In genomic region chr5:14184082-14184481, GRCh38 we compare ENCODE assay signal across 16 cellular contexts. TPM values are rescaled to one million over a fixed set of nuclear protein-coding genes. Genes with fewer than 3 reads are reported as not detected.
DNase-seq lines count a peak whose midpoint lies in the region; ATAC-seq, FAIRE-seq and TF ChIP-seq lines count a peak whose summit lies in the region.
"Had no signal": no experiment of that assay in that cellular context is flagged by ENCODE, and none has a peak within 500 bp of the region (broad histone marks: within the 10 kb centered on the region; RNA-seq: fewer than 3 reads in every experiment).

No MANE protein-coding gene starts in this region.

- ATAC-seq in A549, result no peak
- ATAC-seq in Right ventricle myocardium superior (ENCODE audit: poor library complexity), result peak; percentile 60
- ATAC-seq in left colon, result no peak
- ATAC-seq: WTC11 had no signal

- no peaks in the 10 kb centered on the region for H3K36me3 ChIP-seq in astrocyte (ENCODE audit: insufficient read depth, low read length)
- no peaks in the 10 kb centered on the region for H3K36me3 ChIP-seq in prostate gland
- H3K36me3 ChIP-seq: neutrophil had no signal

- peak overlapping the region; percentile 85 for H3K9ac ChIP-seq in astrocyte (ENCODE audit: low read length)

- intact Hi-C loops in Right ventricle myocardium superior (cut with DNase I), result loop anchor here (5.0 kb wide), 1 partner anchor 37 kb away; no protein-coding TSS in a partner anchor
- intact Hi-C loops in prostate gland (cut with DNase I), result loop anchor here (2.0 to 5.0 kb wide), 2 partner anchors 41 to 83 kb away; partner anchors contain the start of gene TRIO
- intact Hi-C loops in posterior cingulate gyrus (cut with DNase I), result no loop called here
- intact Hi-C loops in left colon (cut with DNase I, micrococcal nuclease), result no loop called here

- no peaks in the 10 kb centered on the region for H4K20me1 ChIP-seq in astrocyte (ENCODE audit: insufficient read depth, low read length)

- H3K4me1 Mint-ChIP-seq in astrocyte (ENCODE audit: low read depth, unreplicated experiment), result peaks cover 79% of the 10 kb centered on the region

- no peaks in the 10 kb centered on the region for H3K27me3 Mint-ChIP-seq in astrocyte (ENCODE audit: low read depth, unreplicated experiment)

- no peak for TF ChIP-seq POLR2A in A549 (IDR thresholded peaks at IDR 0.05; ENCODE audit: low read length)
- TF ChIP-seq POLR2A in prostate gland (IDR thresholded peaks at IDR 0.05), result no peak

- no peak overlapping the region for H3K4me3 ChIP-seq in A549
- H3K4me3 ChIP-seq in astrocyte (ENCODE audit: insufficient read depth, low read depth, low read length), result peak overlapping the region; percentile 9
- no peak overlapping the region for H3K4me3 ChIP-seq in prostate gland

- no peak overlapping the region for H3K4me3 Mint-ChIP-seq in astrocyte (ENCODE audit: unreplicated experiment)
- H3K4me3 Mint-ChIP-seq: WTC11 had no signal

- no peak overlapping the region for H2AFZ ChIP-seq in astrocyte (ENCODE audit: low read depth, low read length)

- CTCF ChIA-PET in A549 (lab: Yijun Ruan, JAX), result interaction anchor here (2.3 kb wide), 1 partner anchor 86 kb away, joined by 13 read pairs; no protein-coding TSS in a partner anchor

- FAIRE-seq in A549 (lab: Jason Lieb, UNC) (no peak), astrocyte (lab: Jason Lieb, UNC) (no peak)
- FAIRE-seq: A204.1 had no signal

- H3K79me2 ChIP-seq in astrocyte (ENCODE audit: insufficient read depth, low read length), result peaks cover 100% of the 10 kb centered on the region

- H3K4me1 ChIP-seq in A549, result peaks cover 100% of the 10 kb centered on the region
- H3K4me1 ChIP-seq in astrocyte (ENCODE audit: insufficient read depth, low read length), result peaks cover 93% of the 10 kb centered on the region
- peaks cover 3% of the 10 kb centered on the region for H3K4me1 ChIP-seq in prostate gland (replicated peaks)

- H3K9me3 Mint-ChIP-seq in astrocyte (ENCODE audit: unreplicated experiment), result no peaks in the 10 kb centered on the region
- H3K9me3 Mint-ChIP-seq: WTC11 had no signal

- no peak for TF ChIP-seq EP300 in A549 (IDR thresholded peaks at IDR 0.05)

- no peak for TF ChIP-seq RAD21 in A549 (conservative IDR thresholded peaks at IDR 0.05 in 1 of 2, IDR thresholded peaks at IDR 0.05 in 1 of 2)

- no peaks in the 10 kb centered on the region for H3K27me3 ChIP-seq in astrocyte (ENCODE audit: insufficient read depth, low read length)
- no peaks in the 10 kb centered on the region for H3K27me3 ChIP-seq in prostate gland (replicated peaks; ENCODE audit: insufficient read depth)
- H3K27me3 ChIP-seq: neutrophil had no signal

- POLR2A ChIA-PET in A549 (lab: Yijun Ruan, JAX), result no interaction called here

- no peak for TF ChIP-seq CTCF in A549 (IDR thresholded peaks at IDR 0.05)
- no peak for TF ChIP-seq CTCF in astrocyte (IDR thresholded peaks at IDR 0.05; ENCODE audit: insufficient read depth, low read depth, low read length)
- TF ChIP-seq CTCF in prostate gland (IDR thresholded peaks at IDR 0.05), result no peak

- WGBS in A549 (ENCODE audit: missing lambda C conversion rate), result 75% methylated on average over 7 of the region's 7 CpGs
- WGBS in prostate gland, result 75% methylated on average over 7 of the region's 7 CpGs

- H3K36me3 Mint-ChIP-seq in astrocyte (ENCODE audit: low read depth, unreplicated experiment), result peaks cover 5% of the 10 kb centered on the region
- H3K36me3 Mint-ChIP-seq: WTC11 had no signal

- H3K4me2 ChIP-seq in A549, result peak overlapping the region; percentile 86
- peak overlapping the region; percentile 80 for H3K4me2 ChIP-seq in astrocyte (ENCODE audit: low read length)

- no peaks in the 10 kb centered on the region for H3K9me3 ChIP-seq in A549
- H3K9me3 ChIP-seq in astrocyte (ENCODE audit: insufficient read depth, low read depth, low read length), result no peaks in the 10 kb centered on the region
- H3K9me3 ChIP-seq in prostate gland, result no peaks in the 10 kb centered on the region
- H3K9me3 ChIP-seq: neutrophil had no signal

- peak overlapping the region; percentile 70 for H3K27ac Mint-ChIP-seq in astrocyte (ENCODE audit: unreplicated experiment)
- H3K27ac Mint-ChIP-seq: WTC11 had no signal

- DNase-seq in A549 (ENCODE audit: low read depth in 1 of 2, low spot score in 1 of 2), result no peak
- DNase-seq in astrocyte (ENCODE audit: low read depth), result no peak
- DNase-seq in Right ventricle myocardium superior, result no peak
- DNase-seq in prostate gland (ENCODE audit: low spot score), result no peak
- DNase-seq in posterior cingulate gyrus, result no peak
- DNase-seq in iPS-NIHi11 (ENCODE audit: low spot score), result no peak
- no peak for DNase-seq in SIG-M5 treated with dmso at 0.1 percent for 504 hours (lab: John Stamatoyannopoulos, UW; ENCODE audit: unreplicated experiment)
- DNase-seq in left colon, result no peak
- DNase-seq: activated T-cell treated with anti-CD3 and anti-CD28 coated beads for 4 hours; MV-4-11; NCI-H446 treated with DMSO at 0.1 percent for 48 hours; stimulated activated CD4-positive, alpha-beta T cell treated with anti-CD3 and anti-CD28 coated beads, Interleukin-1b, Interleukin-23, amount 100 ng/mL, for 48 hours; stimulated activated naive CD4-positive, alpha-beta T cell treated with Interleukin-2 at 50 U/mL for 16 hours had no signal

- H3K27ac ChIP-seq in A549, result peak overlapping the region; percentile 79 to 92
- peak overlapping the region; percentile 98 for H3K27ac ChIP-seq in astrocyte (ENCODE audit: low read depth, low read length)
- peak overlapping the region; percentile 36 to 72 for H3K27ac ChIP-seq in prostate gland
- H3K27ac ChIP-seq: neutrophil had no signal

TF ChIP-seq in A549, 52 proteins besides CTCF, POLR2A, EP300 and RAD21:
- TF ChIP-seq, protein P1, sequence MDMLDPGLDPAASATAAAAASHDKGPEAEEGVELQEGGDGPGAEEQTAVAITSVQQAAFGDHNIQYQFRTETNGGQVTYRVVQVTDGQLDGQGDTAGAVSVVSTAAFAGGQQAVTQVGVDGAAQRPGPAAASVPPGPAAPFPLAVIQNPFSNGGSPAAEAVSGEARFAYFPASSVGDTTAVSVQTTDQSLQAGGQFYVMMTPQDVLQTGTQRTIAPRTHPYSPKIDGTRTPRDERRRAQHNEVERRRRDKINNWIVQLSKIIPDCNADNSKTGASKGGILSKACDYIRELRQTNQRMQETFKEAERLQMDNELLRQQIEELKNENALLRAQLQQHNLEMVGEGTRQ (IDR thresholded peaks at IDR 0.05), result no peak
- TF ChIP-seq FOSB (CRISPR knock-in tag; IDR thresholded peaks at IDR 0.05) (no peak), PHF8 (IDR thresholded peaks at IDR 0.05; ENCODE audit: borderline replicate concordance, low read depth) (no peak), JUN (IDR thresholded peaks at IDR 0.05) (no peak), MAZ (IDR thresholded peaks at IDR 0.05; ENCODE audit: borderline replicate concordance, low read depth, low read length) (no peak)

RNA-seq across cellular contexts. Expression of gene TRIO, which starts 40.9 kb away (rescaled TPM):
- 79.0 and 91.2 TPM in 2 replicates for polyA plus RNA-seq in A549 (2011; rRNA removed)
- 63.7 and 64.8 TPM in 2 replicates for polyA plus RNA-seq in A549 (2012; cell fraction: cytosol; rRNA removed)
- polyA plus RNA-seq in A549 (2012; cell fraction: nucleus; rRNA removed), result 217 and 257 TPM in 2 replicates
- polyA plus RNA-seq in A549 (2017; fragmentation: RNase III; extraction: RNeasy Plus Mini Kit Qiagen cat#74134 plus additional on column Dnase treatment), result 47.5 to 57.9 TPM (median 48.1 TPM) in 3 replicates
- polyA minus RNA-seq in A549 (2011; rRNA and poly(A)+ RNA removed), result 263 and 307 TPM in 2 replicates
- total RNA-seq in astrocyte, result 291 and 347 TPM in 2 replicates
- 56.0 TPM for total RNA-seq in Right ventricle myocardium superior
- 100 to 1,000 TPM in 1 of 2 donors, 10 to 100 TPM in 1; 90.3 to 197 TPM for total RNA-seq in prostate gland
- 100 to 1,000 TPM; 140 to 181 TPM for total RNA-seq in left colon

Comparison
In these comparisons a context has a peak if more than half of its experiments do, and no peak if none do; other contexts are left out.
1. intact Hi-C loops: an anchor here in Right ventricle myocardium superior (5.0 kb wide) and prostate gland (2.0 to 5.0 kb wide); none called in posterior cingulate gyrus and left colon.